ENCODE assay signal across 15 cellular contexts in the genomic region with DNA sequence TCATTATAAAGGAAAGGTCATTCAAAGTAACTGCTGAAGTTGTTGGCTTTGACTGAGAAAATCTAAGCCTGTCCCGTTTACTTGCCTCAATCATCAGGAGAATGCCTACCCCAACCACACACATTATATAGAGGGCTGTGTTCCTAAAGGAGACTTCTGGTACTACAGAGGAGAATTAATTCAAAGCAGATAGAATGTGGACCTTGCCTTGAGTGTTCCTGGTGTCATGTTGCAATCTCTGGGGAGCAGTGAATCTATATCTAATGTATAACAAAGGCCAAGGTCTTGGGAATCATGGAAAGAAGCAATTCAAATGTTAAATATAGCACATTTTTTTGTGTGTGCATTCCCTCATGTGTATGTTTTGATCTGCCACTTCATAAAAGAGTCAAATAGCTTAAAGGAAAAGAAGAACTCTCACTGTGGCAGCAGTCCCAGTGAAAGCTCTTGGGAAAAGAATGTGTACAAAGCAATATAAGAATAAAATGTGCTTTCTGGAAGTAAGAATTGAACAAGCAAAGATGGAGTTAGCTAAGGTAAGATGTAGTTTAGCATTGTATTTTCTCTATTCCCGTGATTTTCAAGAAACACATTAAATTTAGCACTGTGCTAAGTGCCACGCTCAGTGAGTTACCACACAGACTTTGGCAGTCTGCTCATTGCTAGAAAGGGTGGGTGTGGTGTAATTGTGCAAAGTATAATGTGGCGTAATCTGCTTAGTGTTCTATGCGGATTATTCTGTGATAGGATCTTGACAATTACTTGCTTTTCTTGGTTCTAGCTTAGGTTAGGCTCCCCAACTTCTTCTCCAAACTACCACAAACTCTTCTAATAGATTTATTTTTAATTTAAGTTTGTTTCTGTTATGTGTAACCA. TPM values are rescaled to one million over a fixed set of nuclear protein-coding genes. Genes with fewer than 3 reads are reported as not detected.
DNase-seq lines count a peak whose midpoint lies in the region; ATAC-seq and TF ChIP-seq lines count a peak whose summit lies in the region.
"Had no signal": no experiment of that assay in that cellular context is flagged by ENCODE, and none has a peak within 500 bp of the region (broad histone marks: within the 10 kb centered on the region; RNA-seq: fewer than 3 reads in every experiment).

No MANE protein-coding gene starts in this region.

- ATAC-seq in naive thymus-derived CD8-positive, alpha-beta T cell, result no peak
- ATAC-seq in HG03196 (IDR thresholded peaks at IDR 0.05; ENCODE audit: unreplicated experiment), result no peak

- POLR2A ChIA-PET in naive thymus-derived CD8-positive, alpha-beta T cell (lab: Charles Lee), result no interaction called here

- no peaks in the 10 kb centered on the region for H3K36me3 Mint-ChIP-seq in neural crest cell (ENCODE audit: low read depth)
- peaks cover 0 to 2% (median 0%) of the 10 kb centered on the region in 3 donors for H3K36me3 Mint-ChIP-seq in naive thymus-derived CD8-positive, alpha-beta T cell
- H3K36me3 Mint-ChIP-seq: CD4-positive, CD25-positive, alpha-beta regulatory T cell had no signal

- no peak overlapping the region for H3K4me3 ChIP-seq in fibroblast of the aortic adventitia (ENCODE audit: low read depth, low read length)

- no peak overlapping the region for H3K4me3 Mint-ChIP-seq in neural crest cell
- H3K4me3 Mint-ChIP-seq in naive thymus-derived CD8-positive, alpha-beta T cell, result no peak overlapping the region
- H3K4me3 Mint-ChIP-seq: CD4-positive, CD25-positive, alpha-beta regulatory T cell had no signal

- DNase-seq in D341Med (ENCODE audit: low spot score) (peak; percentile 67), NCI-H226 (peak; percentile 13), fibroblast of the aortic adventitia (ENCODE audit: low read depth) (peak; percentile 90), neural crest cell (ENCODE audit: low read depth, low spot score) (no peak), SIG-M5 (lab: John Stamatoyannopoulos, UW) (no peak), GDM1 (lab: John Stamatoyannopoulos, UW) (no peak)
- DNase-seq in naive thymus-derived CD8-positive, alpha-beta T cell, result no peak
- DNase-seq: activated CD4-positive, CD25-positive, alpha-beta regulatory T cell treated with anti-CD3 and anti-CD28 coated beads, Interleukin-2, amount 50 U/mL, for 72 hours; activated naive CD4-positive, alpha-beta T cell treated with anti-CD3 and anti-CD28 coated beads, Interleukin-2, amount 50 U/mL, for 16 hours; CD4-positive, CD25-positive, alpha-beta regulatory T cell; stimulated activated CD4-positive, alpha-beta T cell treated with anti-CD3 and anti-CD28 coated beads, Interleukin-15, amount 100 ng/mL, for 24 hours had no signal

- no peak overlapping the region for H3K27ac Mint-ChIP-seq in neural crest cell (ENCODE audit: unreplicated experiment)
- H3K27ac Mint-ChIP-seq in naive thymus-derived CD8-positive, alpha-beta T cell, result no peak overlapping the region
- H3K27ac Mint-ChIP-seq: CD4-positive, CD25-positive, alpha-beta regulatory T cell had no signal

- TF ChIP-seq CTCF in fibroblast of the aortic adventitia (IDR thresholded peaks at IDR 0.05; ENCODE audit: insufficient read depth, low read length) (peak; percentile 22), neural crest cell (conservative IDR thresholded peaks at IDR 0.05) (peak; percentile 21)

- H3K27me3 Mint-ChIP-seq in neural crest cell (ENCODE audit: low read depth), result no peaks in the 10 kb centered on the region
- peaks cover 0 to 1% (median 0%) of the 10 kb centered on the region in 5 donors for H3K27me3 Mint-ChIP-seq in naive thymus-derived CD8-positive, alpha-beta T cell

- H3K9me3 Mint-ChIP-seq in neural crest cell, result no peaks in the 10 kb centered on the region
- H3K9me3 Mint-ChIP-seq in naive thymus-derived CD8-positive, alpha-beta T cell, result no peaks in the 10 kb centered on the region

- peaks cover 7% of the 10 kb centered on the region for H3K4me1 Mint-ChIP-seq in neural crest cell
- no peaks in the 10 kb centered on the region for H3K4me1 Mint-ChIP-seq in naive thymus-derived CD8-positive, alpha-beta T cell
- H3K4me1 Mint-ChIP-seq: CD4-positive, CD25-positive, alpha-beta regulatory T cell had no signal

RNA-seq across cellular contexts. Expression of gene ADH6, which starts 13.7 kb away (rescaled TPM):
- 0.36 TPM in 1 of 2 replicates, not detected in the other for total RNA-seq in fibroblast of the aortic adventitia (ENCODE audit: low replicate concordance)
- not detected in 2 replicates for total RNA-seq in neural crest cell
- not detected for total RNA-seq in naive thymus-derived CD8-positive, alpha-beta T cell
- not detected for polyA plus RNA-seq in naive thymus-derived CD8-positive, alpha-beta T cell
- total RNA-seq: CD4-positive, CD25-positive, alpha-beta regulatory T cell; lung microvascular endothelial cell; M059J; subcutaneous adipose tissue had no signal
- polyA plus RNA-seq: CD4-positive, CD25-positive, alpha-beta regulatory T cell had no signal

Comparison
In these comparisons a context has a peak if more than half of its experiments do, and no peak if none do; other contexts are left out.
1. DNase-seq: peak in D341Med (single experiment), NCI-H226 (single experiment) and fibroblast of the aortic adventitia (single experiment); none in neural crest cell (single experiment), SIG-M5 (single experiment), GDM1 (single experiment) and naive thymus-derived CD8-positive, alpha-beta T cell (0 of 10).